ENCODE assay signal across 9 cellular contexts in the genomic region with DNA sequence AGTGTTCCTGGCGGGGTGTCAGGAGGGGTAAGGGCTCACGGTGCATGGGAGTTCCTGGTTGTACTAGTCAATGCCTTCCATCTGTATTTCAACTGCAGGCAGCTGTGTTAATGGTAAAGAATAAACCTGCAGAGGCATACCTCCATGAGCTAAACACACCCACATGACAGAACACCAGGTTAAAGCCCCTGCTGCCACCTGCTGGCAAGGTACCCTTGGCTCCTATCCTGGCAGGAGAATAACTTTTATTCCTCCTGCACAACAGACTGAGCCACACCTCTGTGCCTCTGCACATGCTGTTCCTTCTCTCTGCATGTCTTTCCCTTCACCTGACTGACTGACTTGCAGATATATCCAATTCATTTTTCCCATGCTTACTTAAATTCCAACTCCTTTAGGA. TPM values are rescaled to one million over a fixed set of nuclear protein-coding genes. Genes with fewer than 3 reads are reported as not detected.
DNase-seq lines count a peak whose midpoint lies in the region; TF ChIP-seq lines count a peak whose summit lies in the region.
"Had no signal": no experiment of that assay in that cellular context is flagged by ENCODE, and none has a peak within 500 bp of the region (broad histone marks: within the 10 kb centered on the region; RNA-seq: fewer than 3 reads in every experiment).

No MANE protein-coding gene starts in this region.

- H3K4me1 ChIP-seq in parathyroid adenoma, result no peaks in the 10 kb centered on the region
- H3K4me1 ChIP-seq: HAP-1 had no signal

- H3K36me3 Mint-ChIP-seq in T-helper 2 cell treated with Interferon-gamma antibody and Interleukin-4, amounts not matched to agents 5 μg/mL and 100 μg/mL, for 36 hours (ENCODE audit: low read depth), result no peaks in the 10 kb centered on the region

- DNase-seq in GM13976 (ENCODE audit: low spot score), result no peak
- peak; percentile 22 for DNase-seq in NAMALWA (ENCODE audit: low spot score)
- peak; percentile 70 for DNase-seq in activated effector memory CD4-positive, alpha-beta T cell treated with anti-CD3 and anti-CD28 coated beads, Interleukin-2, amount 50 U/mL, for 16 hours
- DNase-seq in putamen (ENCODE audit: low spot score), result no peak
- DNase-seq in T-helper 2 cell treated with Interferon-gamma antibody and Interleukin-4, amounts not matched to agents 5 μg/mL and 100 μg/mL, for 36 hours (ENCODE audit: low spot score), result no peak
- DNase-seq in dorsolateral prefrontal cortex, result no peak
- DNase-seq in NCI-H2081 (lab: John Stamatoyannopoulos, UW), result no peak

- TF ChIP-seq CTCF in GM13976 (IDR thresholded peaks at IDR 0.05; ENCODE audit: borderline replicate concordance, control extremely low read depth, extremely low read depth, insufficient read depth, missing control alignments) (peak; percentile 7), parathyroid adenoma (IDR thresholded peaks at IDR 0.05) (peak; percentile 13), dorsolateral prefrontal cortex (IDR thresholded peaks at IDR 0.05 in 54 of 56, conservative IDR thresholded peaks at IDR 0.05 in 2 of 56; ENCODE audit: low read depth in 1 of 56, partially characterized antibody in 56 of 56) (no peak)

- no peak overlapping the region for H3K9ac ChIP-seq in parathyroid adenoma

- in situ Hi-C loops in GM13976 (cut with MboI; ENCODE audit: low sequenced_read_pairs, unreplicated experiment), result no loop called here

- H2AFZ ChIP-seq in parathyroid adenoma, result no peak overlapping the region

- H3K27me3 ChIP-seq in parathyroid adenoma (ENCODE audit: control insufficient read depth, insufficient read depth, low read length), result no peaks in the 10 kb centered on the region
- peaks cover 0 to 55% (median 4%) of the 10 kb centered on the region in 45 donors for H3K27me3 ChIP-seq in dorsolateral prefrontal cortex

- no peaks in the 10 kb centered on the region for H3K36me3 ChIP-seq in parathyroid adenoma (ENCODE audit: control insufficient read depth, insufficient read depth, low read length)
- H3K36me3 ChIP-seq: HAP-1 had no signal

- H3K9me3 Mint-ChIP-seq in T-helper 2 cell treated with Interferon-gamma antibody and Interleukin-4, amounts not matched to agents 5 μg/mL and 100 μg/mL, for 36 hours, result no peaks in the 10 kb centered on the region

- no peaks in the 10 kb centered on the region for H3K4me1 Mint-ChIP-seq in T-helper 2 cell treated with Interferon-gamma antibody and Interleukin-4, amounts not matched to agents 5 μg/mL and 100 μg/mL, for 36 hours (ENCODE audit: low read depth)

- H3K4me3 ChIP-seq in parathyroid adenoma (ENCODE audit: low read depth, low read length), result no peak overlapping the region
- H3K4me3 ChIP-seq in dorsolateral prefrontal cortex, result no peak overlapping the region
- H3K4me3 ChIP-seq: HAP-1 had no signal

- H3K79me2 ChIP-seq in parathyroid adenoma, result no peaks in the 10 kb centered on the region

- no peak overlapping the region for H3K27ac Mint-ChIP-seq in T-helper 2 cell treated with Interferon-gamma antibody and Interleukin-4, amounts not matched to agents 5 μg/mL and 100 μg/mL, for 36 hours

- H3K4me3 Mint-ChIP-seq in T-helper 2 cell treated with Interferon-gamma antibody and Interleukin-4, amounts not matched to agents 5 μg/mL and 100 μg/mL, for 36 hours, result no peak overlapping the region

- H3K9me3 ChIP-seq in parathyroid adenoma (ENCODE audit: control insufficient read depth, low read length), result no peaks in the 10 kb centered on the region
- H3K9me3 ChIP-seq: HAP-1 had no signal

- H3K27ac ChIP-seq in parathyroid adenoma, result no peak overlapping the region
- no peak overlapping the region for H3K27ac ChIP-seq in dorsolateral prefrontal cortex

- peaks cover 2% of the 10 kb centered on the region for H3K27me3 Mint-ChIP-seq in T-helper 2 cell treated with Interferon-gamma antibody and Interleukin-4, amounts not matched to agents 5 μg/mL and 100 μg/mL, for 36 hours (ENCODE audit: low read depth)

- H3K4me2 ChIP-seq in parathyroid adenoma (ENCODE audit: low read length), result no peak overlapping the region

- intact Hi-C loops in dorsolateral prefrontal cortex (cut with DNase I), result no loop called here

RNA-seq across cellular contexts. Expression of a gene that starts 11.1 kb away (rescaled TPM):
- total RNA-seq in dorsolateral prefrontal cortex, result not detected

RNA-seq across cellular contexts. Expression of a gene that starts 20.6 kb away (rescaled TPM):
- 100 to 1,000 TPM in 119 of 120 experiments, 10 to 100 TPM in 1; 99.1 to 189 (median 144) TPM for total RNA-seq in dorsolateral prefrontal cortex

Comparison
In these comparisons a context has a peak if more than half of its experiments do, and no peak if none do; other contexts are left out.
1. DNase-seq: peak in NAMALWA (single experiment) and activated effector memory CD4-positive, alpha-beta T cell treated with anti-CD3 and anti-CD28 coated beads, Interleukin-2, amount 50 U/mL, for 16 hours (single experiment); none in GM13976 (single experiment), putamen (single experiment), T-helper 2 cell treated with Interferon-gamma antibody and Interleukin-4, amounts not matched to agents 5 μg/mL and 100 μg/mL, for 36 hours (single experiment), dorsolateral prefrontal cortex (0 of 10) and NCI-H2081 (0 of 2).
2. CTCF ChIP-seq: peak in GM13976 (single experiment) and parathyroid adenoma (single experiment); none in dorsolateral prefrontal cortex (0 of 56).